In the genomic region with DNA sequence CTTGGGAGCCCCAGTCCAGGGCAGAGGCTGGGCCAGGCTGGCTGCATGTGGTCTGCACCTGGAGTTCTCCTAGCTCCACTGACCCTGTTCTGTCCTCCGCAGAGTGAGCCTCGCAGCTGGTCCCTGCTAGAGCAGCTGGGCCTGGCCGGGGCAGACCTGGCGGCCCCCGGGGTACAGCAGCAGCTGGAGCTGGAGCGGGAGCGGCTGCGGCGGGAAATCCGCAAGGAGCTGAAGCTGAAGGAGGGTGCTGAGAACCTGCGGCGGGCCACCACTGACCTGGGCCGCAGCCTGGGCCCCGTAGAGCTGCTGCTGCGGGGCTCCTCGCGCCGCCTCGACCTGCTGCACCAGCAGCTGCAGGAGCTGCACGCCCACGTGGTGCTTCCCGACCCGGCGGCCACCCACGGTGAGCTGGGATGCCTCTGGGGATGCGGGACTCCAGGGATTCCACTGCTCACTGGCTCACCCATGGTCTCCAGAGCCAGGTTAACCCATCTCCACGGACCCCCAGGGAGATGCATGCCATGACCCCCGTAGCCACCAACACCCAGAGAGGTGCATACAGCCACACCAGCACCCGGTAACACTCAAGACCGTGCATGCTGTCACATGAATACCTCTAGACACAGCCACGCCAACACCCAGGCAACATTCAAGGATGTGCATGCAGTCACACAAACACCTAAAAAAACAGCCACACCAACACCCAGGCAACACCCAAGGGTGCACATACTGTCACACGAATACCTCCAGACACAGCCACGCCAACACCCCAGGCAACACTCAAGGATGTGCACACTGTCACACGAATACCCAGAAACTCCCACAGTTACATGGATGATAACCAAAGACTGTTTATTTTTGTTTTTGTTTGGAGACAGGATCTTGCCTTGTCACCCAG, we compare ENCODE assay signal across 17 cellular contexts. TPM values are rescaled to one million over a fixed set of nuclear protein-coding genes. Genes with fewer than 3 reads are reported as not detected.
A peak's percentile ranks its signal among the peaks of the same experiment; 100 is the strongest.
DNase-seq lines count a peak whose midpoint lies in the region; ATAC-seq, FAIRE-seq and TF ChIP-seq lines count a peak whose summit lies in the region.
"Had no signal": no experiment of that assay in that cellular context is flagged by ENCODE, and none has a peak within 500 bp of the region (broad histone marks: within the 10 kb centered on the region; RNA-seq: fewer than 3 reads in every experiment).

No MANE protein-coding gene starts in this region.

- no peak overlapping the region for H3K4me2 ChIP-seq in H1 (ENCODE audit: insufficient read depth in 1 of 2, low read depth in 2 of 2, low read length in 2 of 2)
- H3K4me2 ChIP-seq: smooth muscle cell had no signal

- no peak overlapping the region for H4K5ac ChIP-seq in H1 (ENCODE audit: insufficient read length, low read depth, low read length)

- H3K4me3 Mint-ChIP-seq in activated naive CD4-positive, alpha-beta T cell treated with anti-CD3 and anti-CD28 coated beads for 36 hours = peak overlapping the region; percentile 83
- peak overlapping the region; percentile 98 to 99 for H3K4me3 Mint-ChIP-seq in stimulated activated naive B cell treated with anti-CD40 and anti-IgM and Interleukin-4, amounts not matched to agents 10 μg/mL and 1 μg/mL and 100 μg/mL, for 72 hours

- peaks cover 44% of the 10 kb centered on the region for H3K4me1 Mint-ChIP-seq in activated naive CD4-positive, alpha-beta T cell treated with anti-CD3 and anti-CD28 coated beads for 36 hours (ENCODE audit: low read depth)
- H3K4me1 Mint-ChIP-seq in stimulated activated naive B cell treated with anti-CD40 and anti-IgM and Interleukin-4, amounts not matched to agents 10 μg/mL and 1 μg/mL and 100 μg/mL, for 72 hours = peaks cover 25 to 51% of the 10 kb centered on the region in 2 donors

- no peak for DNase-seq in activated naive CD4-positive, alpha-beta T cell treated with anti-CD3 and anti-CD28 coated beads for 36 hours
- no peak for DNase-seq in activated naive CD4-positive, alpha-beta T cell (lab: John Stamatoyannopoulos, UW)
- peak; percentile 42 for DNase-seq in SK-N-DZ (ENCODE audit: low spot score)
- DNase-seq in H1 (ENCODE audit: low read depth in 1 of 2, low spot score in 2 of 2) = no peak
- DNase-seq in stimulated activated naive B cell treated with anti-CD40 and anti-IgM and Interleukin-4, amounts not matched to agents 10 μg/mL and 1 μg/mL and 100 μg/mL, for 72 hours = no peak
- DNase-seq in WERI-Rb-1 = no peak
- DNase-seq in NK-92 treated with Interleukin-12 subunit alpha and Interleukin-12 subunit beta, amount 100 ng/mL, for 24 hours (lab: John Stamatoyannopoulos, UW) = no peak
- DNase-seq: NCI-H1417, NCI-H748 treated with DMSO at 0.1 percent for 48 hours, uterus had no signal

- no peak overlapping the region for H4K8ac ChIP-seq in H1 (ENCODE audit: extremely low read depth, insufficient read depth, low read length)

- no peak for TF ChIP-seq RAD21 in H1 (IDR thresholded peaks at IDR 0.05 in 1 of 2, conservative IDR thresholded peaks at IDR 0.05 in 1 of 2; ENCODE audit: low read depth in 2 of 2, low read length in 2 of 2)

- 0 out of 2 replicates have a peak overlapping the region, but pooled peaks have one; percentile 9 for H2BK5ac ChIP-seq in H1 (ENCODE audit: low read depth, low read length)

- no peak overlapping the region for H2AFZ ChIP-seq in H1 (ENCODE audit: low read length)

- no peaks in the 10 kb centered on the region for H3K27me3 Mint-ChIP-seq in activated naive CD4-positive, alpha-beta T cell treated with anti-CD3 and anti-CD28 coated beads for 36 hours (ENCODE audit: low read depth)
- no peaks in the 10 kb centered on the region for H3K27me3 Mint-ChIP-seq in stimulated activated naive B cell treated with anti-CD40 and anti-IgM and Interleukin-4, amounts not matched to agents 10 μg/mL and 1 μg/mL and 100 μg/mL, for 72 hours

- H2BK15ac ChIP-seq in H1 (ENCODE audit: low read length) = no peak overlapping the region

- peaks cover 25% of the 10 kb centered on the region for H3K36me3 Mint-ChIP-seq in activated naive CD4-positive, alpha-beta T cell treated with anti-CD3 and anti-CD28 coated beads for 36 hours (ENCODE audit: low read depth)
- peaks cover 36 to 39% of the 10 kb centered on the region in 2 donors for H3K36me3 Mint-ChIP-seq in stimulated activated naive B cell treated with anti-CD40 and anti-IgM and Interleukin-4, amounts not matched to agents 10 μg/mL and 1 μg/mL and 100 μg/mL, for 72 hours

- H3K9me3 Mint-ChIP-seq in activated naive CD4-positive, alpha-beta T cell treated with anti-CD3 and anti-CD28 coated beads for 36 hours = no peaks in the 10 kb centered on the region
- H3K9me3 Mint-ChIP-seq in stimulated activated naive B cell treated with anti-CD40 and anti-IgM and Interleukin-4, amounts not matched to agents 10 μg/mL and 1 μg/mL and 100 μg/mL, for 72 hours = no peaks in the 10 kb centered on the region

- H3K4me3 ChIP-seq in H1 (ENCODE audit: extremely low read depth in 1 of 4, insufficient read depth in 2 of 4, low read depth in 3 of 4, low read length in 4 of 4) (no peak overlapping the region), WERI-Rb-1 (ENCODE audit: low read depth, low read length) (no peak overlapping the region)
- H3K4me3 ChIP-seq: smooth muscle cell, uterus had no signal

- ATAC-seq in stimulated activated naive B cell treated with anti-CD40 and anti-IgM and Interleukin-4, amounts not matched to agents 10 μg/mL and 1 μg/mL and 100 μg/mL, for 72 hours (replicated peaks) = no peak
- no peak for ATAC-seq in HG03108 (IDR thresholded peaks at IDR 0.05; ENCODE audit: unreplicated experiment)
- ATAC-seq: HCT116 had no signal

- H4K20me1 ChIP-seq in H1 (replicated peaks in 1 of 2; ENCODE audit: control insufficient read depth in 1 of 2, insufficient read depth in 2 of 2, low read length in 2 of 2) = peaks cover 6 to 26% of the 10 kb centered on the region in 2 experiments

- H3K27ac ChIP-seq in H1 (ENCODE audit: low read depth, low read length) (no peak overlapping the region), WERI-Rb-1 (no peak overlapping the region)

- POLR2A ChIA-PET in H1 (lab: Charles Lee; ENCODE audit: partially characterized antibody) = interaction anchor here (0.6 to 1.2 kb wide), 4 partner anchors 16 to 77 kb away, joined by 3 to 4 read pairs (median 4); no protein-coding TSS in a partner anchor

- no peak overlapping the region for H2BK120ac ChIP-seq in H1 (replicated peaks; ENCODE audit: low read depth, low read length)

- H3K79me2 ChIP-seq in H1 (ENCODE audit: control insufficient read depth in 1 of 2, insufficient read depth in 2 of 2, low read length in 2 of 2) = peaks cover 0 to 25% of the 10 kb centered on the region in 2 experiments; a peak in 2 of 4 replicates

- no peaks in the 10 kb centered on the region for H3K23me2 ChIP-seq in H1 (ENCODE audit: low read depth, low read length)

- no peak overlapping the region for H4K91ac ChIP-seq in H1 (replicated peaks; ENCODE audit: insufficient read length, low read length)

- H3K79me1 ChIP-seq in H1 (ENCODE audit: low read depth, low read length) = peaks cover 12% of the 10 kb centered on the region

- CTCF ChIA-PET in activated naive CD4-positive, alpha-beta T cell treated with anti-CD3 and anti-CD28 coated beads for 36 hours (lab: Charles Lee) = interaction anchor here (1.0 to 2.2 kb wide), 3 partner anchors 9 to 79 kb away, joined by 4 to 8 read pairs (median 6); no protein-coding TSS in a partner anchor
- CTCF ChIA-PET in H1 (lab: Charles Lee; ENCODE audit: partially characterized antibody) = interaction anchor here (0.6 to 1.4 kb wide), 2 partner anchors 10 to 16 kb away, joined by 3 to 4 read pairs; no protein-coding TSS in a partner anchor

- no peak overlapping the region for H2BK12ac ChIP-seq in H1 (ENCODE audit: low read depth, low read length)

- intact Hi-C loops in activated naive CD4-positive, alpha-beta T cell treated with anti-CD3 and anti-CD28 coated beads for 36 hours (cut with micrococcal nuclease) = no loop called here

- no peak for TF ChIP-seq POLR2A in H1 (IDR thresholded peaks at IDR 0.05; ENCODE audit: control extremely low read depth in 1 of 2, low read depth in 2 of 2, low read length in 2 of 2)

- H2AK5ac ChIP-seq in H1 (ENCODE audit: low read depth, low read length) = no peak overlapping the region

- H3K9me3 ChIP-seq in H1 (ENCODE audit: insufficient read depth in 2 of 2, low read depth in 1 of 2, low read length in 1 of 2) (no peaks in the 10 kb centered on the region), WERI-Rb-1 (ENCODE audit: severe bottlenecking) (no peaks in the 10 kb centered on the region)
- H3K9me3 ChIP-seq: uterus had no signal

- H3K56ac ChIP-seq in H1 (replicated peaks; ENCODE audit: insufficient read length, low read depth, low read length) = no peak overlapping the region

- no peak overlapping the region for H3K14ac ChIP-seq in H1 (ENCODE audit: insufficient read length)

- H3K36me3 ChIP-seq in H1 (ENCODE audit: control insufficient read depth in 2 of 4, insufficient read depth in 4 of 4, low read length in 3 of 4) (peaks cover 15 to 39% (median 31%) of the 10 kb centered on the region in 4 experiments), WERI-Rb-1 (peaks cover 46% of the 10 kb centered on the region)
- H3K36me3 ChIP-seq: uterus had no signal

- FAIRE-seq in H1 (lab: Jason Lieb, UNC) = no peak
- FAIRE-seq: frontal cortex, GM18507 had no signal

- H3K27me3 ChIP-seq in H1 (replicated peaks in 1 of 4; ENCODE audit: control insufficient read depth in 3 of 4, extremely low read depth in 1 of 4, insufficient read depth in 3 of 4, low read length in 3 of 4) (no peaks in the 10 kb centered on the region), WERI-Rb-1 (ENCODE audit: insufficient read depth, low read depth, severe bottlenecking) (no peaks in the 10 kb centered on the region)
- H3K27me3 ChIP-seq: uterus had no signal

- TF ChIP-seq CTCF in H1 (IDR thresholded peaks at IDR 0.05; ENCODE audit: control extremely low read depth in 1 of 3, insufficient read depth in 1 of 3, low read depth in 1 of 3, low read length in 3 of 3) (no peak), WERI-Rb-1 (IDR thresholded peaks at IDR 0.05; ENCODE audit: low read depth, low read length) (no peak)

- no peaks in the 10 kb centered on the region for H3K4me1 ChIP-seq in H1 (replicated peaks in 1 of 4; ENCODE audit: control insufficient read depth in 3 of 4, insufficient read depth in 4 of 4, low read length in 3 of 4)

- H3K23ac ChIP-seq in H1 (ENCODE audit: insufficient read length) = no peak overlapping the region

- no peak for TF ChIP-seq EP300 in H1 (IDR thresholded peaks at IDR 0.05; ENCODE audit: borderline replicate concordance in 1 of 2, low read depth in 2 of 2, low read length in 2 of 2)

- peak overlapping the region; percentile 93 for H3K27ac Mint-ChIP-seq in activated naive CD4-positive, alpha-beta T cell treated with anti-CD3 and anti-CD28 coated beads for 36 hours
- H3K27ac Mint-ChIP-seq in stimulated activated naive B cell treated with anti-CD40 and anti-IgM and Interleukin-4, amounts not matched to agents 10 μg/mL and 1 μg/mL and 100 μg/mL, for 72 hours = peak overlapping the region; percentile 63

- WGBS in H1 (ENCODE audit: extremely low coverage in 1 of 2, insufficient coverage in 1 of 2, insufficient read length in 1 of 2, insufficient replicate concordance in 2 of 2, low coverage in 1 of 2, low lambda C conversion rate in 2 of 2, missing lambda C conversion rate in 1 of 2), 2 experiments = 95% methylated on average over 32 of the region's 34 CpGs; no CpG with 5 or more reads in 1 of the 2 experiments

- H3K18ac ChIP-seq in H1 (ENCODE audit: extremely low read depth, low read length) = no peak overlapping the region

- H3K4ac ChIP-seq in H1 (replicated peaks; ENCODE audit: insufficient read length, low read depth, low read length) = no peak overlapping the region

- H2BK20ac ChIP-seq in H1 (ENCODE audit: low read length) = no peak overlapping the region

- peak overlapping the region in 1 of 4 experiments; percentile 22; a peak in 1 of 7 replicates for H3K9ac ChIP-seq in H1 (replicated peaks in 1 of 4; ENCODE audit: extremely low read depth in 1 of 4, low read depth in 3 of 4, low read length in 3 of 4)

RNA-seq across cellular contexts. Expression of gene PKN1, which starts 8.2 kb away (rescaled TPM):
- 100 to 1,000 TPM; 159 to 164 TPM for total RNA-seq in activated naive CD4-positive, alpha-beta T cell treated with anti-CD3 and anti-CD28 coated beads for 36 hours
- polyA plus RNA-seq in SK-N-DZ (2014; cell fraction: cytosol; rRNA removed) = 54.2 and 66.3 TPM in 2 replicates
- polyA plus RNA-seq in SK-N-DZ (2014; cell fraction: nucleus; rRNA removed) = 72.5 and 88.8 TPM in 2 replicates
- 161 and 162 TPM in 2 replicates for total RNA-seq in H1 (2021; fragmentation: NEBNext Ultra II Directional; extraction: Animal tissue kit (Norgen Biotek cat#: 25700))
- polyA plus RNA-seq in H1 (2011; rRNA removed) = 65.2 and 109 TPM in 2 replicates
- 92.4 TPM for polyA plus RNA-seq in H1 (2011; cell fraction: cytosol; rRNA removed)
- polyA plus RNA-seq in H1 (2011; cell fraction: nucleus; rRNA removed) = 132 TPM
- polyA plus RNA-seq in H1 (2012, experiment 1 of 2) = 67.4 to 133 TPM (median 113 TPM) in 4 replicates
- polyA plus RNA-seq in H1 (2012, experiment 2 of 2) = 113 TPM
- polyA plus RNA-seq in H1 (2013, experiment 1 of 2) = 63.9 TPM
- polyA plus RNA-seq in H1 (2013, experiment 2 of 2) = 65.4 TPM
- 60.2 and 108 TPM in 2 replicates for polyA minus RNA-seq in H1 (2011; rRNA and poly(A)+ RNA removed)
- polyA minus RNA-seq in H1 (2011; cell fraction: cytosol; rRNA and poly(A)+ RNA removed) = 91.2 TPM
- polyA minus RNA-seq in H1 (2011; cell fraction: nucleus; rRNA and poly(A)+ RNA removed) = 50.4 TPM

RNA-seq across cellular contexts. Expression of gene DDX39A, which starts 22.1 kb away (rescaled TPM):
- 100 to 1,000 TPM; 219 to 227 TPM for total RNA-seq in activated naive CD4-positive, alpha-beta T cell treated with anti-CD3 and anti-CD28 coated beads for 36 hours
- 135 and 143 TPM in 2 replicates for polyA plus RNA-seq in SK-N-DZ (2014; cell fraction: cytosol; rRNA removed)
- 628 and 731 TPM in 2 replicates for polyA plus RNA-seq in SK-N-DZ (2014; cell fraction: nucleus; rRNA removed)
- total RNA-seq in H1 (2021; fragmentation: NEBNext Ultra II Directional; extraction: Animal tissue kit (Norgen Biotek cat#: 25700)) = 124 and 139 TPM in 2 replicates
- polyA plus RNA-seq in H1 (2011; rRNA removed) = 139 and 161 TPM in 2 replicates
- polyA plus RNA-seq in H1 (2011; cell fraction: cytosol; rRNA removed) = 140 TPM
- 516 TPM for polyA plus RNA-seq in H1 (2011; cell fraction: nucleus; rRNA removed)
- polyA plus RNA-seq in H1 (2012, experiment 1 of 2) = 146 to 179 TPM (median 162 TPM) in 4 replicates
- polyA plus RNA-seq in H1 (2012, experiment 2 of 2) = 209 TPM
- 111 TPM for polyA plus RNA-seq in H1 (2013, experiment 1 of 2)
- 106 TPM for polyA plus RNA-seq in H1 (2013, experiment 2 of 2)
- polyA minus RNA-seq in H1 (2011; rRNA and poly(A)+ RNA removed) = 58.7 and 78.7 TPM in 2 replicates
- 49.8 TPM for polyA minus RNA-seq in H1 (2011; cell fraction: cytosol; rRNA and poly(A)+ RNA removed)
- polyA minus RNA-seq in H1 (2011; cell fraction: nucleus; rRNA and poly(A)+ RNA removed) = 87.6 TPM

RNA-seq across cellular contexts. Expression of gene PTGER1, which starts 33.9 kb away (rescaled TPM):
- total RNA-seq in activated naive CD4-positive, alpha-beta T cell treated with anti-CD3 and anti-CD28 coated beads for 36 hours = not detected
- polyA plus RNA-seq in SK-N-DZ (2014; cell fraction: cytosol; rRNA removed) = 2.9 and 4.9 TPM in 2 replicates
- polyA plus RNA-seq in SK-N-DZ (2014; cell fraction: nucleus; rRNA removed) = 0.58 and 2.3 TPM in 2 replicates
- 0.38 and 0.41 TPM in 2 replicates for total RNA-seq in H1 (2021; fragmentation: NEBNext Ultra II Directional; extraction: Animal tissue kit (Norgen Biotek cat#: 25700))
- 0.20 and 0.30 TPM in 2 replicates for polyA plus RNA-seq in H1 (2011; rRNA removed)
- 0.12 TPM for polyA plus RNA-seq in H1 (2011; cell fraction: cytosol; rRNA removed)
- 0.33 TPM for polyA plus RNA-seq in H1 (2011; cell fraction: nucleus; rRNA removed)
- 0.17 to 0.25 TPM (median 0.19 TPM) in 3 of 4 replicates, not detected in the other for polyA plus RNA-seq in H1 (2012, experiment 1 of 2)
- polyA plus RNA-seq in H1 (2012, experiment 2 of 2) = not detected
- polyA plus RNA-seq in H1 (2013, experiment 1 of 2) = 0.06 TPM
- polyA plus RNA-seq in H1 (2013, experiment 2 of 2) = 0.15 TPM
- not detected in 2 replicates for polyA minus RNA-seq in H1 (2011; rRNA and poly(A)+ RNA removed)
- 0.81 TPM for polyA minus RNA-seq in H1 (2011; cell fraction: cytosol; rRNA and poly(A)+ RNA removed)
- polyA minus RNA-seq in H1 (2011; cell fraction: nucleus; rRNA and poly(A)+ RNA removed) = 0.90 TPM
- total RNA-seq: Daoy, frontal cortex, SK-MEL-5 had no signal

RNA-seq across cellular contexts. Expression of gene GIPC1, which starts 54.6 kb away (rescaled TPM):
- 10 to 100 TPM; 15.4 to 16.5 TPM for total RNA-seq in activated naive CD4-positive, alpha-beta T cell treated with anti-CD3 and anti-CD28 coated beads for 36 hours
- polyA plus RNA-seq in SK-N-DZ (2014; cell fraction: cytosol; rRNA removed) = 79.6 and 103 TPM in 2 replicates
- polyA plus RNA-seq in SK-N-DZ (2014; cell fraction: nucleus; rRNA removed) = 63.3 and 63.9 TPM in 2 replicates
- 65.6 and 68.3 TPM in 2 replicates for total RNA-seq in H1 (2021; fragmentation: NEBNext Ultra II Directional; extraction: Animal tissue kit (Norgen Biotek cat#: 25700))
- polyA plus RNA-seq in H1 (2011; rRNA removed) = 72.0 and 100 TPM in 2 replicates
- polyA plus RNA-seq in H1 (2011; cell fraction: cytosol; rRNA removed) = 73.9 TPM
- 71.2 TPM for polyA plus RNA-seq in H1 (2011; cell fraction: nucleus; rRNA removed)
- polyA plus RNA-seq in H1 (2012, experiment 1 of 2) = 54.1 to 70.0 TPM (median 66.3 TPM) in 4 replicates
- polyA plus RNA-seq in H1 (2012, experiment 2 of 2) = 58.6 TPM
- 52.3 TPM for polyA plus RNA-seq in H1 (2013, experiment 1 of 2)
- polyA plus RNA-seq in H1 (2013, experiment 2 of 2) = 54.4 TPM
- polyA minus RNA-seq in H1 (2011; rRNA and poly(A)+ RNA removed) = 17.8 and 21.8 TPM in 2 replicates
- polyA minus RNA-seq in H1 (2011; cell fraction: cytosol; rRNA and poly(A)+ RNA removed) = 52.3 TPM
- 27.4 TPM for polyA minus RNA-seq in H1 (2011; cell fraction: nucleus; rRNA and poly(A)+ RNA removed)
